Comparison of ENCODE assay signal across 1 cellular context in genomic region chrX:110318664-110318968, GRCh38.
TF ChIP-seq lines count a peak whose summit lies in the region.

No MANE protein-coding gene starts in this region.

TF ChIP-seq in K562, 482 proteins besides CTCF, POLR2A, EP300 and RAD21:
- TF ChIP-seq KAT7 (CRISPR knock-in tag; IDR thresholded peaks at IDR 0.05; ENCODE audit: borderline replicate concordance) (0 out of 2 replicates have a peak, but pooled peaks have one; percentile 10), FOXK2 (conservative IDR thresholded peaks at IDR 0.05 in 1 of 2, IDR thresholded peaks at IDR 0.05 in 1 of 2; ENCODE audit: low read depth in 2 of 2) (peak in 1 of 2 experiments; percentile 6; a peak in 1 of 4 replicates), HDAC3 (IDR thresholded peaks at IDR 0.05; ENCODE audit: borderline replicate concordance, partially characterized antibody) (peak; percentile 21), ZNF165 (CRISPR knock-in tag; IDR thresholded peaks at IDR 0.05; ENCODE audit: borderline replicate concordance) (no peak), YY1 (IDR thresholded peaks at IDR 0.05; ENCODE audit: borderline replicate concordance in 1 of 3, control insufficient read depth in 1 of 3, extremely low read depth in 1 of 3, insufficient read depth in 3 of 3, insufficient read length in 1 of 3, insufficient replicate concordance in 2 of 3, low read depth in 1 of 3, low read length in 2 of 3) (peak in 1 of 3 experiments; percentile 31), ZBTB8A (IDR thresholded peaks at IDR 0.05; ENCODE audit: partially characterized antibody) (no peak), ZNF592 (IDR thresholded peaks at IDR 0.05) (peak; percentile 77; the same call in 1 of the 2 replicates), DPF2 (IDR thresholded peaks at IDR 0.05) (peak; percentile 5; the same call in 1 of the 2 replicates), GTF2A2 (tag; IDR thresholded peaks at IDR 0.05) (no peak), SRSF1 (IDR thresholded peaks at IDR 0.05; ENCODE audit: low read depth, low read length) (no peak), JUN (IDR thresholded peaks at IDR 0.05; ENCODE audit: borderline replicate concordance, low read depth, low read length) (no peak), JUN (CRISPR knock-in tag; IDR thresholded peaks at IDR 0.05; ENCODE audit: borderline replicate concordance) (no peak), MECOM (CRISPR knock-in tag; IDR thresholded peaks at IDR 0.05) (no peak), GABPB1 (CRISPR knock-in tag; IDR thresholded peaks at IDR 0.05) (0 out of 2 replicates have a peak, but pooled peaks have one; percentile 10), MNT (conservative IDR thresholded peaks at IDR 0.05) (0 out of 4 replicates have a peak, but pooled peaks of 1 of the 2 experiments have one; percentile 2)
